17 cellular contexts compared by ENCODE assay signal in the genomic region with DNA sequence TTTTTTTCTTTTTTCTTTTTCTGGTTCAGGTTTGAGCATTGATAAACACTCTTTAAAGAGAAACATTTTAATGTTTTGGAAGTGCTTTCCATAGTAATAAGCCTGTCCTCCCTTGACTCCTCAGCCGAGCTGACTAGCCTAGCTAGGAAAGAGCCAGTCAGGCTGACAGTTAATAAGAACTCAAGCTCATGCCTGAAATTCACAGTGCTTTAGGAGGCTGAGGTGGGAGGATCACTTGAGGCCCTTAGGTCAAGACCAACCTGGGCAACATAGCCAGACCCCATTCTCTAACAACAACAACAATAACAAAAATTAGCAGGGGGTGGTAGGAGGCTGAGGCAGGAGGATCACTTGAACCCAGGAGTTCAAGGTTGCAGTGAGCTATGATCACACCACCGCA. TPM values are rescaled to one million over a fixed set of nuclear protein-coding genes. Genes with fewer than 3 reads are reported as not detected.
DNase-seq lines count a peak whose midpoint lies in the region; ATAC-seq, FAIRE-seq and TF ChIP-seq lines count a peak whose summit lies in the region.
"Had no signal": no experiment of that assay in that cellular context is flagged by ENCODE, and none has a peak within 500 bp of the region (broad histone marks: within the 10 kb centered on the region; RNA-seq: fewer than 3 reads in every experiment).

No MANE protein-coding gene starts in this region.

- 11% methylated on average over 2 of the region's 2 CpGs for WGBS in A549 (ENCODE audit: missing lambda C conversion rate)

- ATAC-seq in A549: peak; percentile 22 to 55; a peak in 3 of 6 replicates
- ATAC-seq in HG03039 (IDR thresholded peaks at IDR 0.05; ENCODE audit: unreplicated experiment): no peak
- ATAC-seq: activated CD8-positive, alpha-beta T cell treated with anti-CD3 and anti-CD28 coated beads, Interleukin-2, amount 10 ng/mL, durations not matched to agents 7 days and 5 days had no signal

- H3K9me3 Mint-ChIP-seq in nephron progenitor cell: no peaks in the 10 kb centered on the region
- H3K9me3 Mint-ChIP-seq: IgD-negative memory B cell had no signal

- H3K4me1 ChIP-seq in A549: peaks cover 89% of the 10 kb centered on the region
- peaks cover 57% of the 10 kb centered on the region for H3K4me1 ChIP-seq in HUES6 (ENCODE audit: control insufficient read depth, insufficient read depth, low read length)
- H3K4me1 ChIP-seq in colonic mucosa: peaks cover 6% of the 10 kb centered on the region

- H3K4me2 ChIP-seq in A549: peak overlapping the region; percentile 85

- POLR2A ChIA-PET in A549 (lab: Yijun Ruan, JAX): interaction anchor here (1.0 to 1.7 kb wide), 2 partner anchors 34 to 41 kb away, joined by 3 to 10 read pairs; no protein-coding TSS in a partner anchor

- H3K9me3 ChIP-seq in A549 (no peaks in the 10 kb centered on the region), HUES6 (ENCODE audit: control insufficient read depth, insufficient read depth, low read depth, low read length) (no peaks in the 10 kb centered on the region), colonic mucosa (no peaks in the 10 kb centered on the region)

- peaks cover 38% of the 10 kb centered on the region for H3K36me3 ChIP-seq in HUES6 (ENCODE audit: control insufficient read depth, insufficient read depth, low read length)
- H3K36me3 ChIP-seq in colonic mucosa: no peaks in the 10 kb centered on the region

- peak overlapping the region; percentile 95 for H3K27ac Mint-ChIP-seq in nephron progenitor cell
- H3K27ac Mint-ChIP-seq: activated CD8-positive, alpha-beta T cell treated with anti-CD3 and anti-CD28 coated beads, Interleukin-2, amount 10 ng/mL, durations not matched to agents 7 days and 5 days; IgD-negative memory B cell had no signal

- peak overlapping the region; percentile 41 for H3K4me3 Mint-ChIP-seq in nephron progenitor cell
- H3K4me3 Mint-ChIP-seq: activated CD8-positive, alpha-beta T cell treated with anti-CD3 and anti-CD28 coated beads, Interleukin-2, amount 10 ng/mL, durations not matched to agents 7 days and 5 days; IgD-negative memory B cell had no signal

- TF ChIP-seq CTCF in A549 (IDR thresholded peaks at IDR 0.05) (no peak), colonic mucosa (IDR thresholded peaks at IDR 0.05) (no peak), nephron progenitor cell (IDR thresholded peaks at IDR 0.05) (no peak)

- peaks cover 3% of the 10 kb centered on the region for H3K27me3 Mint-ChIP-seq in nephron progenitor cell (ENCODE audit: low read depth, poor library complexity)

- FAIRE-seq in A549 (lab: Jason Lieb, UNC): no peak
- FAIRE-seq: urothelium cell line had no signal

- TF ChIP-seq POLR2A in A549 (IDR thresholded peaks at IDR 0.05; ENCODE audit: low read length): no peak

- H3K27ac ChIP-seq in A549: peak overlapping the region; percentile 91 to 93
- peak overlapping the region; percentile 84; the same call in 1 of the 2 replicates for H3K27ac ChIP-seq in HUES6 (ENCODE audit: low read depth, low read length)
- peak overlapping the region; percentile 61 for H3K27ac ChIP-seq in colonic mucosa

- DNase-seq in A549 (ENCODE audit: low read depth in 1 of 2, low spot score in 1 of 2): peak in 1 of 2 experiments; percentile 42
- no peak for DNase-seq in colonic mucosa
- DNase-seq in nephron progenitor cell: no peak
- no peak for DNase-seq in stimulated activated CD4-positive, alpha-beta T cell treated with anti-CD3 and anti-CD28 coated beads, Interleukin-4, amount 100 ng/mL, for 1 hour
- DNase-seq in activated CD4-positive, CD25-positive, alpha-beta regulatory T cell (lab: John Stamatoyannopoulos, UW): no peak
- DNase-seq in putamen (ENCODE audit: low spot score): no peak
- DNase-seq: activated CD8-positive, alpha-beta T cell treated with anti-CD3 and anti-CD28 coated beads, Interleukin-2, amount 10 ng/mL, durations not matched to agents 7 days and 5 days; activated gamma-delta T cell; NCI-H1417 treated with DMSO at 0.1 percent for 48 hours; NCI-H510A had no signal

- CTCF ChIA-PET in A549 (lab: Yijun Ruan, JAX): interaction anchor here (1.0 to 1.8 kb wide), 4 partner anchors 12 to 94 kb away, joined by 3 to 5 read pairs (median 3); no protein-coding TSS in a partner anchor

- no peak for TF ChIP-seq RAD21 in A549 (conservative IDR thresholded peaks at IDR 0.05 in 1 of 2, IDR thresholded peaks at IDR 0.05 in 1 of 2)

- H3K36me3 Mint-ChIP-seq in nephron progenitor cell (ENCODE audit: low read depth): peaks cover 56% of the 10 kb centered on the region
- H3K36me3 Mint-ChIP-seq: IgD-negative memory B cell had no signal

- TF ChIP-seq EP300 in A549 (IDR thresholded peaks at IDR 0.05): no peak

- peaks cover 36% of the 10 kb centered on the region for H3K4me1 Mint-ChIP-seq in nephron progenitor cell

- H3K9ac ChIP-seq in HUES6 (ENCODE audit: low read length) (peak overlapping the region; percentile 58), colonic mucosa (ENCODE audit: low read depth in 2 of 2, low read length in 2 of 2) (no peak overlapping the region)

- no peaks in the 10 kb centered on the region; the same call in 1 of the 2 replicates for H3K27me3 ChIP-seq in HUES6 (ENCODE audit: control insufficient read depth, insufficient read depth, low read length)
- H3K27me3 ChIP-seq in colonic mucosa: no peaks in the 10 kb centered on the region

- intact Hi-C loops in colonic mucosa (cut with DNase I): no loop called here

- no peak overlapping the region for H3K4me3 ChIP-seq in A549
- H3K4me3 ChIP-seq in HUES6 (ENCODE audit: low read depth, low read length): no peak overlapping the region
- no peak overlapping the region for H3K4me3 ChIP-seq in colonic mucosa

TF ChIP-seq in A549, 52 proteins besides CTCF, POLR2A, EP300 and RAD21:
- TF ChIP-seq SREBF2 (IDR thresholded peaks at IDR 0.05) (no peak), KDM1A (IDR thresholded peaks at IDR 0.05; ENCODE audit: low read depth) (no peak), SMC3 (IDR thresholded peaks at IDR 0.05) (no peak), KDM5A (IDR thresholded peaks at IDR 0.05) (no peak), CHD4 (IDR thresholded peaks at IDR 0.05; ENCODE audit: borderline replicate concordance) (no peak), HOXA7 (CRISPR knock-in tag; IDR thresholded peaks at IDR 0.05) (no peak), FOSB (CRISPR knock-in tag; IDR thresholded peaks at IDR 0.05) (no peak), REST (IDR thresholded peaks at IDR 0.05) (no peak), TP53 (CRISPR knock-in tag; IDR thresholded peaks at IDR 0.05) (no peak), JUNB (IDR thresholded peaks at IDR 0.05) (no peak), EHF (CRISPR knock-in tag; IDR thresholded peaks at IDR 0.05) (no peak)
- TF ChIP-seq, protein P1, sequence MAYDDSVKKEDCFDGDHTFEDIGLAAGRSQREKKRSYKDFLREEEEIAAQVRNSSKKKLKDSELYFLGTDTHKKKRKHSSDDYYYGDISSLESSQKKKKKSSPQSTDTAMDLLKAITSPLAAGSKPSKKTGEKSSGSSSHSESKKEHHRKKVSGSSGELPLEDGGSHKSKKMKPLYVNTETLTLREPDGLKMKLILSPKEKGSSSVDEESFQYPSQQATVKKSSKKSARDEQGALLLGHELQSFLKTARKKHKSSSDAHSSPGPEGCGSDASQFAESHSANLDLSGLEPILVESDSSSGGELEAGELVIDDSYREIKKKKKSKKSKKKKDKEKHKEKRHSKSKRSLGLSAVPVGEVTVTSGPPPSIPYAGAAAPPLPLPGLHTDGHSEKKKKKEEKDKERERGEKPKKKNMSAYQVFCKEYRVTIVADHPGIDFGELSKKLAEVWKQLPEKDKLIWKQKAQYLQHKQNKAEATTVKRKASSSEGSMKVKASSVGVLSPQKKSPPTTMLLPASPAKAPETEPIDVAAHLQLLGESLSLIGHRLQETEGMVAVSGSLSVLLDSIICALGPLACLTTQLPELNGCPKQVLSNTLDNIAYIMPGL (CRISPR knock-in tag; IDR thresholded peaks at IDR 0.05; ENCODE audit: borderline replicate concordance): no peak

RNA-seq across cellular contexts. Expression of gene ZCCHC13, which starts 53.4 kb away (rescaled TPM):
- polyA plus RNA-seq in A549 (2011; rRNA removed) (not detected in 2 replicates), A549 (2017; fragmentation: RNase III; extraction: RNeasy Plus Mini Kit Qiagen cat#74134 plus additional on column Dnase treatment) (not detected in 3 replicates)
- not detected in 2 replicates for polyA plus RNA-seq in A549 (2012; cell fraction: cytosol; rRNA removed)
- polyA plus RNA-seq in A549 (2012; cell fraction: nucleus; rRNA removed): not detected in 2 replicates
- not detected in 2 replicates for polyA minus RNA-seq in A549 (2011; rRNA and poly(A)+ RNA removed)
- total RNA-seq in colonic mucosa: not detected
- total RNA-seq: activated CD8-positive, alpha-beta T cell treated with anti-CD3 and anti-CD28 coated beads, Interleukin-2, amount 10 ng/mL, durations not matched to agents 7 days and 5 days; cerebellum; RPMI7951 had no signal
- polyA plus RNA-seq: IgD-negative memory B cell, neural cell had no signal
